In the genomic region with DNA sequence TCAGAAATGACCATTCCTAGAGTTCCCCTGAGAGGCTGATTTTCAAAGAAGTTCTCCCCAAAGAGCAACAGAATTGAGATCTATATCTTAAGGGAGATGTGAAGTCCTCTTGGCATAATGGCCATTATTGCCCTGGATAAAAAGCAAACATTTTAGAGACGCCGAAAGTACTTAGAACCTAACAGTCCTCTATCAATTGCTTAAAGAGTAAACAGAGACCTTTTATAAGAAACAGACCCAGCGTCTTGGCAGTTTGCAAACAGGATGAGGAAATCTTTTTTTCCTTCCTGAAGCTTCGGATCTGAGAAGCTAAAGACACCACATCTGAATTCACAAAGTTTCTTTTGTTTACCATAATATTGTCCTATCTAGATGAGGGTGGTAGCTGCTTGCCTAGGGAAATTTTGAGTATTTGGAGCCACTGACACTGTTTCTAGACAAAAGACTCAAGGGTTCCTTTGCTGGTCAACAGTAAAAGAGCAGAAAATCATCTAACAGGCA, we compare ENCODE assay signal across 16 cellular contexts. TPM values are rescaled to one million over a fixed set of nuclear protein-coding genes. Genes with fewer than 3 reads are reported as not detected.
A peak's percentile ranks its signal among the peaks of the same experiment; 100 is the strongest.
DNase-seq lines count a peak whose midpoint lies in the region; TF ChIP-seq lines count a peak whose summit lies in the region.
"Had no signal": no experiment of that assay in that cellular context is flagged by ENCODE, and none has a peak within 500 bp of the region (broad histone marks: within the 10 kb centered on the region; RNA-seq: fewer than 3 reads in every experiment).

No MANE protein-coding gene starts in this region.

- TF ChIP-seq CTCF in C4-2B (conservative IDR thresholded peaks at IDR 0.05), result no peak
- TF ChIP-seq CTCF in Loucy (conservative IDR thresholded peaks at IDR 0.05; ENCODE audit: low read length), result no peak
- no peak for TF ChIP-seq CTCF in hepatocyte (IDR thresholded peaks at IDR 0.05; ENCODE audit: poor library complexity)
- TF ChIP-seq CTCF in stomach (IDR thresholded peaks at IDR 0.05), result no peak
- no peak for TF ChIP-seq CTCF in transverse colon (IDR thresholded peaks at IDR 0.05)
- TF ChIP-seq CTCF in CD14-positive monocyte (IDR thresholded peaks at IDR 0.05), result no peak

- no peaks in the 10 kb centered on the region for H3K9me2 ChIP-seq in Loucy (replicated peaks; ENCODE audit: low read depth, low read length)
- H3K9me2 ChIP-seq in hepatocyte (replicated peaks; ENCODE audit: insufficient read depth), result no peaks in the 10 kb centered on the region

- H3K27me3 Mint-ChIP-seq in CD14-positive monocyte (ENCODE audit: low read depth in 3 of 3), result no peaks in the 10 kb centered on the region
- H3K27me3 Mint-ChIP-seq: CD4-positive, CD25-positive, alpha-beta regulatory T cell had no signal

- no peak overlapping the region for H3K9ac ChIP-seq in Loucy (ENCODE audit: low read depth, low read length, poor library complexity, severe bottlenecking)

- H4K20me1 ChIP-seq in Loucy (ENCODE audit: insufficient read depth, low read length, poor library complexity, severe bottlenecking), result no peaks in the 10 kb centered on the region
- no peaks in the 10 kb centered on the region for H4K20me1 ChIP-seq in hepatocyte (ENCODE audit: insufficient read depth, poor library complexity, severe bottlenecking)

- no peak for DNase-seq in hepatocyte (ENCODE audit: low spot score)
- DNase-seq in stomach, result no peak
- DNase-seq in transverse colon, result no peak
- no peak for DNase-seq in CD14-positive monocyte (ENCODE audit: low spot score)
- DNase-seq in NCI-H226, result no peak
- DNase-seq: Calu3; CD4-positive, CD25-positive, alpha-beta regulatory T cell; NCI-H1417 treated with DMSO at 0.1 percent for 48 hours; NCI-H1930; NCI-H2171 treated with DMSO at 0.1 percent for 48 hours; NCI-H774; PC-3 had no signal

- no peak for TF ChIP-seq POLR2A in stomach (IDR thresholded peaks at IDR 0.05)
- no peak for TF ChIP-seq POLR2A in transverse colon (IDR thresholded peaks at IDR 0.05)

- peaks cover 4% of the 10 kb centered on the region; the same call in 1 of the 2 replicates for H3F3A ChIP-seq in Loucy (ENCODE audit: low read depth)

- peaks cover 47% of the 10 kb centered on the region for H3K4me1 Mint-ChIP-seq in CD14-positive monocyte

- H2AFZ ChIP-seq in Loucy (ENCODE audit: low read length), result no peak overlapping the region
- no peak overlapping the region for H2AFZ ChIP-seq in hepatocyte

- peak overlapping the region; percentile 79 for H3K27ac ChIP-seq in C4-2B
- peak overlapping the region; percentile 61 for H3K27ac ChIP-seq in hepatocyte
- peak overlapping the region in 3 of 5 donors; percentile 14 to 48 (median 30) for H3K27ac ChIP-seq in stomach
- H3K27ac ChIP-seq in transverse colon, result no peak overlapping the region
- H3K27ac ChIP-seq: SJSA1 had no signal

- in situ Hi-C loops in transverse colon (cut with MboI; ENCODE audit: low pct_ligation_motif_present in 1 of 4, low pct_unique_long_range_greater_than_20kb in 1 of 4, low sequenced_read_pairs in 3 of 4), result no loop called here

- no peaks in the 10 kb centered on the region for H3K9me3 Mint-ChIP-seq in CD14-positive monocyte
- H3K9me3 Mint-ChIP-seq: CD4-positive, CD25-positive, alpha-beta regulatory T cell had no signal

- intact Hi-C loops in stomach (cut with DNase I; ENCODE audit: low total_unique reads) (no loop called here), transverse colon (cut with DNase I; ENCODE audit: low total_unique reads) (no loop called here), CD14-positive monocyte (cut with micrococcal nuclease) (no loop called here)

- H3K4me2 ChIP-seq in Loucy (ENCODE audit: low read depth, low read length, poor library complexity, severe bottlenecking) (peak overlapping the region; percentile 1), hepatocyte (peak overlapping the region; percentile 44)

- peaks cover 16 to 35% of the 10 kb centered on the region in 2 donors for H3K36me3 Mint-ChIP-seq in CD14-positive monocyte

- H3K27ac Mint-ChIP-seq in CD14-positive monocyte, result peak overlapping the region in 1 of 7 donors; percentile 4
- H3K27ac Mint-ChIP-seq: CD4-positive, CD25-positive, alpha-beta regulatory T cell had no signal

- no peak overlapping the region for H3K4me3 ChIP-seq in Loucy (ENCODE audit: low read length, poor library complexity, severe bottlenecking)
- H3K4me3 ChIP-seq in hepatocyte, result no peak overlapping the region
- no peak overlapping the region for H3K4me3 ChIP-seq in stomach
- no peak overlapping the region for H3K4me3 ChIP-seq in transverse colon
- H3K4me3 ChIP-seq: HAP-1, SJSA1 had no signal

- H3K4me1 ChIP-seq in Loucy (ENCODE audit: insufficient read depth, low read length, poor library complexity, severe bottlenecking), result peaks cover 19% of the 10 kb centered on the region
- H3K4me1 ChIP-seq in hepatocyte (ENCODE audit: insufficient read depth), result peaks cover 11% of the 10 kb centered on the region
- peaks cover 9 to 31% (median 20%) of the 10 kb centered on the region in 4 donors for H3K4me1 ChIP-seq in stomach
- peaks cover 0 to 10% (median 7%) of the 10 kb centered on the region in 4 donors for H3K4me1 ChIP-seq in transverse colon
- H3K4me1 ChIP-seq: HAP-1, SJSA1 had no signal

- no peak for TF ChIP-seq EP300 in stomach (IDR thresholded peaks at IDR 0.05)
- TF ChIP-seq EP300 in transverse colon (IDR thresholded peaks at IDR 0.05; ENCODE audit: low read depth), result no peak

- H3K36me3 ChIP-seq in Loucy (ENCODE audit: insufficient read depth, low read length) (peaks cover 10% of the 10 kb centered on the region; the same call in 1 of the 2 replicates), hepatocyte (replicated peaks; ENCODE audit: insufficient read depth, low read depth) (no peaks in the 10 kb centered on the region), stomach (peaks cover 0 to 6% (median 5%) of the 10 kb centered on the region in 4 donors), transverse colon (no peaks in the 10 kb centered on the region)

- 24% methylated on average over 4 of the region's 4 CpGs for WGBS in hepatocyte (ENCODE audit: low lambda C conversion rate, missing lambda C conversion rate)
- 16 to 46% (median 31%) methylated on average over 4 of the region's 4 CpGs for WGBS in stomach, 5 donors
- 57 to 76% methylated on average over 4 of the region's 4 CpGs for WGBS in transverse colon (ENCODE audit: low coverage in 1 of 2), 2 donors

- H3K79me2 ChIP-seq in Loucy (ENCODE audit: insufficient read depth, low read length) (no peaks in the 10 kb centered on the region), hepatocyte (no peaks in the 10 kb centered on the region)

- no peak overlapping the region for H3K4me3 Mint-ChIP-seq in CD14-positive monocyte
- H3K4me3 Mint-ChIP-seq: CD4-positive, CD25-positive, alpha-beta regulatory T cell had no signal

- H3K27me3 ChIP-seq in Loucy (ENCODE audit: insufficient read depth, low read length, poor library complexity, severe bottlenecking), result no peaks in the 10 kb centered on the region
- H3K27me3 ChIP-seq in hepatocyte, result no peaks in the 10 kb centered on the region
- H3K27me3 ChIP-seq in stomach, result no peaks in the 10 kb centered on the region
- no peaks in the 10 kb centered on the region for H3K27me3 ChIP-seq in transverse colon
- H3K27me3 ChIP-seq: SJSA1 had no signal

- H3K9me3 ChIP-seq in Loucy (ENCODE audit: insufficient read depth, low read depth, low read length) (no peaks in the 10 kb centered on the region), hepatocyte (ENCODE audit: low read depth) (no peaks in the 10 kb centered on the region), stomach (no peaks in the 10 kb centered on the region), transverse colon (no peaks in the 10 kb centered on the region)
- H3K9me3 ChIP-seq: HAP-1, SJSA1 had no signal

RNA-seq across cellular contexts. Expression of a gene that starts 59.9 kb away (rescaled TPM):
- 12.1 and 12.5 TPM in 2 replicates for total RNA-seq in hepatocyte
- 6.7 and 7.3 TPM in 2 replicates for polyA plus RNA-seq in hepatocyte
- 10 to 100 TPM; 10.1 to 91.1 (median 25.3) TPM for total RNA-seq in stomach
- 1 to 10 TPM; 2.3 to 3.7 (median 3.4) TPM for polyA plus RNA-seq in stomach
- 10 to 100 TPM; 28.3 to 84.9 (median 36.0) TPM for total RNA-seq in transverse colon
- 1 to 10 TPM; 6.0 to 8.5 TPM for polyA plus RNA-seq in CD14-positive monocyte

Comparison
In these comparisons a context has a peak if more than half of its experiments do, and no peak if none do; other contexts are left out.
1. H3K27ac ChIP-seq: peak in C4-2B (single experiment), hepatocyte (single experiment) and stomach (3 of 5); none in transverse colon (0 of 4).